31 cellular contexts compared by ENCODE assay signal in the genomic region with DNA sequence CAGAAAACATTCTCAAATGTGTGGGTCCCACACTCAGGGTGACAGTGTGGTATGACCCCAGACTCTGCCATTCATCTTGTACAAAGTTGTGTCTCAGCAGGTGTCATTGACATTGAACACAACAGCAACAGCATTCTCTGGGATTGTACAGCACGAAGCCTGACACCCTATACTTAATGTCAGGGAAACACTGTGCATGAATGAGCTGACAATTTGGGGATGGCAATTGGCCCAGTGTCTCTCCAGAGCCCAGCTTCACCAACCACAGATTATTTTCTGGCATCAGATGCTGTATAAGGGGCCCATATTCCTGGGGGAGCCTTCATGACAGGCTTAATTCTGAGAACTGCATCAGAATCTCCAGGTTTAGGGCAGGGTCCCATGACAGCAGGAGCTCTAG.
"Had no signal": no experiment of that assay in that cellular context is flagged by ENCODE, and none has a peak within 500 bp of the region (broad histone marks: within the 10 kb centered on the region; RNA-seq: fewer than 3 reads in every experiment).

No MANE protein-coding gene starts in this region.

- H3K9me3 Mint-ChIP-seq: activated CD4-positive, alpha-beta T cell treated with anti-CD3 and anti-CD28 coated beads, Interleukin-2, amount 10 ng/mL, durations not matched to agents 24 days and 14 days; activated CD8-positive, alpha-beta T cell treated with anti-CD3 and anti-CD28 coated beads for 36 hours; activated naive CD8-positive, alpha-beta T cell treated with anti-CD3 and anti-CD28 coated beads, Interleukin-2, amount 10 ng/mL, durations not matched to agents 7 days and 5 days; activated T-cell treated with anti-CD3 and anti-CD28 coated beads, Interleukin-2, amount 50 U/mL, for 72 hours; activated T-helper 17 cell treated with anti-CD3 and anti-CD28 coated beads, Interleukin-2, amount 50 U/mL, for 72 hours had no signal

- H3K36me3 ChIP-seq: ascending aorta, breast epithelium, WERI-Rb-1 had no signal

- H3K4me3 ChIP-seq: ascending aorta, body of pancreas, breast epithelium, K562, PC-9 had no signal

- H3K27me3 ChIP-seq: ascending aorta, body of pancreas, breast epithelium had no signal

- ATAC-seq: activated CD8-positive, alpha-beta T cell treated with anti-CD3 and anti-CD28 coated beads for 36 hours; activated T-cell treated with anti-CD3 and anti-CD28 coated beads, Interleukin-2, amount 50 U/mL, for 72 hours; activated T-helper 17 cell treated with anti-CD3 and anti-CD28 coated beads, Interleukin-2, amount 50 U/mL, for 72 hours; body of pancreas; K562 had no signal

- H3K27ac Mint-ChIP-seq: activated CD4-positive, alpha-beta T cell treated with anti-CD3 and anti-CD28 coated beads, Interleukin-2, amount 10 ng/mL, durations not matched to agents 24 days and 14 days; activated naive CD8-positive, alpha-beta T cell treated with anti-CD3 and anti-CD28 coated beads, Interleukin-2, amount 10 ng/mL, durations not matched to agents 7 days and 5 days; activated T-cell treated with anti-CD3 and anti-CD28 coated beads, Interleukin-2, amount 50 U/mL, for 72 hours; activated T-helper 17 cell treated with anti-CD3 and anti-CD28 coated beads, Interleukin-2, amount 50 U/mL, for 72 hours had no signal

- DNase-seq: activated CD4-positive, alpha-beta T cell treated with anti-CD3 and anti-CD28 coated beads, Interleukin-2, amount 10 ng/mL, durations not matched to agents 24 days and 14 days; activated CD4-positive, alpha-beta T cell treated with anti-CD3 and anti-CD28 coated beads, Interleukin-2, amount 50 U/mL, for 4 hours; activated CD4-positive, CD25-positive, alpha-beta regulatory T cell; activated CD8-positive, alpha-beta T cell treated with anti-CD3 and anti-CD28 coated beads for 36 hours; activated effector memory CD4-positive, alpha-beta T cell treated with anti-CD3 and anti-CD28 coated beads, Interleukin-2, amount 50 U/mL, for 16 hours; activated naive CD4-positive, alpha-beta T cell; activated naive CD4-positive, alpha-beta T cell treated with anti-CD3 and anti-CD28 coated beads, Interleukin-2, amount 50 U/mL, for 16 hours; activated naive CD8-positive, alpha-beta T cell treated with anti-CD3 and anti-CD28 coated beads, Interleukin-2, amount 10 ng/mL, durations not matched to agents 7 days and 5 days; activated T-cell treated with anti-CD3 and anti-CD28 coated beads, Interleukin-2, amount 50 U/mL, for 1 hour; activated T-cell treated with anti-CD3 and anti-CD28 coated beads, Interleukin-2, amount 50 U/mL, for 72 hours; amygdala; body of pancreas; IMR-90; NCI-H1092 treated with DMSO at 0.1 percent for 48 hours; NCI-H1417; NCI-H146; NCI-H187 treated with DMSO at 0.1 percent for 48 hours; NCI-H2171 treated with DMSO at 0.1 percent for 48 hours; NCI-H510A treated with DMSO at 0.1 percent for 48 hours; PC-9; Right ventricle myocardium superior; SW 1271; T-helper 1 cell; T-helper 2 cell; T-helper 9 cell; WERI-Rb-1 had no signal

- H3K4me1 ChIP-seq: ascending aorta, body of pancreas, breast epithelium had no signal

- H3K27ac ChIP-seq: ascending aorta, body of pancreas, breast epithelium, PC-9, RWPE1, WERI-Rb-1 had no signal

- H3K36me3 Mint-ChIP-seq: activated naive CD8-positive, alpha-beta T cell treated with anti-CD3 and anti-CD28 coated beads, Interleukin-2, amount 10 ng/mL, durations not matched to agents 7 days and 5 days had no signal

- H3K9me3 ChIP-seq: ascending aorta, body of pancreas, breast epithelium had no signal
